Comparison of ENCODE assay signal across 8 cellular contexts in the genomic region with DNA sequence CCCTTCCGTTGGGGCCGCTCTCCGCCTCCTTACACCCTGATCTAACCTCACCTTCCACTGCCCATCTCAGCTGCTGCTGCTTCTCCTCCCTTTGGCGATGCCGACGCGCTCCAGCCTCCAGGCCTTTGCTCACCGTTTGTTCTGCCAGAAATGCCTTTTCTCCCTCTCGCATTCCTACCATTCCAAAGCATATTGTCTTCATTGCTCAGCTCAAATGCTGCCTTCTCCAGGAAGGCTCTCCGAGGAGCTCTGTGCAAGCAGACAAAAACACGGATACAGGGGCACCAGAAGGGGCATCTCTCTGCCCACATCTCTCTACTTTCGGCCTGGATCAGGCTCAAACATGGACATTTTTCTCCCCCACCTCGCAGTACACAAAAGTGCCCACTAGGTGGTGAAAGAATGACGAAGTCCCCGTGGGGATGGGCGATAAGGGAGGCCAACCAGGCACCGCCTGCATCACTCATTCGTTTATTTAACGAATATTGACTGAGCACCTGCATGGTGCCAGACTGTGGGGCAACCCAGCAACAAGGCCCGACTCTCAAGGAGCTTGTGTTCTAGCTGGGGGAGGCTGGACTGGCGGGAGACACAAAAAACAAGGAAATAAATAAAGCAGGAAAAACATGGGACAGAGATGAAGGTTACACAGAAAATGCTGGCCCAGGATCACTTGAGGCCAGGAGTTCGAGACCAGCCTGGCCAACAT. TPM values are rescaled to one million over a fixed set of nuclear protein-coding genes. Genes with fewer than 3 reads are reported as not detected.
A peak's percentile ranks its signal among the peaks of the same experiment; 100 is the strongest.
DNase-seq lines count a peak whose midpoint lies in the region; ATAC-seq, FAIRE-seq and TF ChIP-seq lines count a peak whose summit lies in the region.

No MANE protein-coding gene starts in this region.

- no peaks in the 10 kb centered on the region for H3K27me3 ChIP-seq in kidney epithelial cell (ENCODE audit: control insufficient read depth, insufficient read depth, low read length)

- no peaks in the 10 kb centered on the region for H3K36me3 ChIP-seq in kidney epithelial cell (ENCODE audit: control insufficient read depth, insufficient read depth, low read length)

- TF ChIP-seq CTCF in WI38 (IDR thresholded peaks at IDR 0.05; ENCODE audit: low read depth, low read length) (peak; percentile 67), cardiac fibroblast (IDR thresholded peaks at IDR 0.05; ENCODE audit: low read depth, low read length) (peak; percentile 90), kidney epithelial cell (IDR thresholded peaks at IDR 0.05; ENCODE audit: insufficient read depth, low read length, poor library complexity, severe bottlenecking) (peak; percentile 70)

- ATAC-seq in GM21576 (IDR thresholded peaks at IDR 0.05; ENCODE audit: unreplicated experiment), result no peak

- H3K4me3 ChIP-seq in WI38 (ENCODE audit: low read depth, low read length) (no peak overlapping the region), cardiac fibroblast (replicated peaks in 1 of 2; ENCODE audit: low read depth in 2 of 2, low read length in 2 of 2) (no peak overlapping the region), kidney epithelial cell (ENCODE audit: low read depth, low read length) (no peak overlapping the region)

- peak; percentile 71 for DNase-seq in AG08395 (ENCODE audit: low spot score)
- no peak for DNase-seq in GM19239 (ENCODE audit: insufficient read length, low spot score)
- peak; percentile 84 for DNase-seq in NCI-H2029 (lab: John Stamatoyannopoulos, UW)
- peak; percentile 81 to 83 for DNase-seq in cardiac fibroblast (ENCODE audit: low read depth in 2 of 2)
- DNase-seq in kidney epithelial cell (ENCODE audit: low read depth), result peak; percentile 49
- DNase-seq in stimulated activated CD4-positive, alpha-beta T cell treated with anti-CD3 and anti-CD28 coated beads, Interleukin-1b, Interleukin-23, amount 100 ng/mL, for 1 hour (ENCODE audit: low read depth in 2 of 2), result peak; percentile 41 to 64

- peak; percentile 94 for FAIRE-seq in GM19239 (lab: Jason Lieb, UNC)

RNA-seq across cellular contexts. Expression of gene GRHPR, which starts 7.3 kb away (rescaled TPM):
- total RNA-seq in kidney epithelial cell, result 119 and 142 TPM in 2 replicates

RNA-seq across cellular contexts. Expression of gene ZBTB5, which starts 50.1 kb away (rescaled TPM):
- total RNA-seq in kidney epithelial cell, result 12.4 and 14.1 TPM in 2 replicates
